17 cellular contexts compared by ENCODE assay signal in genomic region chr9:2493106-2493505, GRCh38.
DNase-seq lines count a peak whose midpoint lies in the region; ATAC-seq and TF ChIP-seq lines count a peak whose summit lies in the region.
"Had no signal": no experiment of that assay in that cellular context is flagged by ENCODE, and none has a peak within 500 bp of the region (broad histone marks: within the 10 kb centered on the region; RNA-seq: fewer than 3 reads in every experiment).

No MANE protein-coding gene starts in this region.

- intact Hi-C loops in MCF 10A (cut with micrococcal nuclease): no loop called here
- intact Hi-C loops in breast epithelium (cut with DNase I; ENCODE audit: low total_unique reads): no loop called here
- intact Hi-C loops in left ventricle myocardium superior (cut with micrococcal nuclease): no loop called here
- intact Hi-C loops in thyroid gland (cut with DNase I): no loop called here
- intact Hi-C loops in Calu3 (cut with micrococcal nuclease; ENCODE audit: unreplicated experiment): no loop called here
- intact Hi-C loops in transverse colon (cut with DNase I; ENCODE audit: low total_unique reads): no loop called here

- H3K27ac Mint-ChIP-seq in MCF 10A (ENCODE audit: low read depth, unreplicated experiment): no peak overlapping the region
- peak overlapping the region in 3 of 5 experiments; percentile 3 to 46 (median 8) for H3K27ac Mint-ChIP-seq in brain
- no peak overlapping the region for H3K27ac Mint-ChIP-seq in Calu3 (ENCODE audit: unreplicated experiment)
- H3K27ac Mint-ChIP-seq: activated CD4-positive, alpha-beta T cell treated with anti-CD3 and anti-CD28 coated beads, Interleukin-2, amount 10 ng/mL, durations not matched to agents 7 days and 5 days; activated naive CD8-positive, alpha-beta T cell; activated T-cell treated with anti-CD3 and anti-CD28 coated beads, Interleukin-2, amount 50 U/mL, for 24 hours; CD8-positive, alpha-beta memory T cell had no signal

- DNase-seq in MCF 10A (ENCODE audit: unreplicated experiment) (peak; percentile 10), breast epithelium (ENCODE audit: low spot score in 2 of 2) (no peak), left ventricle myocardium superior (no peak), thyroid gland (peak in 1 of 2 donors; percentile 13), Calu3 (no peak), GM19240 (ENCODE audit: insufficient read length, low spot score) (no peak), transverse colon (no peak)
- DNase-seq: activated CD4-positive, alpha-beta T cell treated with anti-CD3 and anti-CD28 coated beads, Interleukin-2, amount 10 ng/mL, durations not matched to agents 7 days and 5 days; activated T-cell treated with anti-CD3 and anti-CD28 coated beads, Interleukin-2, amount 50 U/mL, for 24 hours; CD8-positive, alpha-beta memory T cell; central memory CD4-positive, alpha-beta T cell; kidney glomerular epithelial cell; NCI-H1417 treated with DMSO at 0.1 percent for 48 hours; pancreas; stimulated activated naive CD4-positive, alpha-beta T cell treated with Interleukin-2 at 50 U/mL for 16 hours had no signal

- H3K9me3 Mint-ChIP-seq in MCF 10A (ENCODE audit: unreplicated experiment): no peaks in the 10 kb centered on the region
- peaks cover 0 to 3% (median 0%) of the 10 kb centered on the region in 5 experiments for H3K9me3 Mint-ChIP-seq in brain
- no peaks in the 10 kb centered on the region for H3K9me3 Mint-ChIP-seq in Calu3 (ENCODE audit: low read depth, unreplicated experiment)
- H3K9me3 Mint-ChIP-seq: activated CD4-positive, alpha-beta T cell treated with anti-CD3 and anti-CD28 coated beads, Interleukin-2, amount 10 ng/mL, durations not matched to agents 7 days and 5 days; activated T-cell treated with anti-CD3 and anti-CD28 coated beads, Interleukin-2, amount 50 U/mL, for 24 hours had no signal

- in situ Hi-C loops in transverse colon (cut with MboI; ENCODE audit: low pct_ligation_motif_present in 1 of 4, low pct_unique_long_range_greater_than_20kb in 1 of 4, low sequenced_read_pairs in 3 of 4): no loop called here

- H3K4me1 Mint-ChIP-seq in MCF 10A (ENCODE audit: insufficient read depth, unreplicated experiment) (peaks cover 10% of the 10 kb centered on the region), brain (peaks cover 41% of the 10 kb centered on the region), Calu3 (ENCODE audit: low read depth, unreplicated experiment) (no peaks in the 10 kb centered on the region)
- H3K4me1 Mint-ChIP-seq: activated CD4-positive, alpha-beta T cell treated with anti-CD3 and anti-CD28 coated beads, Interleukin-2, amount 10 ng/mL, durations not matched to agents 7 days and 5 days; CD8-positive, alpha-beta memory T cell had no signal

- peak; percentile 46 for ATAC-seq in left ventricle myocardium superior

- H3K36me3 ChIP-seq in breast epithelium: no peaks in the 10 kb centered on the region
- H3K36me3 ChIP-seq in thyroid gland: no peaks in the 10 kb centered on the region
- H3K36me3 ChIP-seq in transverse colon: no peaks in the 10 kb centered on the region
- H3K36me3 ChIP-seq: pancreas had no signal

- no peak for TF ChIP-seq CTCF in MCF 10A (IDR thresholded peaks at IDR 0.05; ENCODE audit: unreplicated experiment)
- no peak for TF ChIP-seq CTCF in breast epithelium (IDR thresholded peaks at IDR 0.05)
- TF ChIP-seq CTCF in brain (conservative IDR thresholded peaks at IDR 0.05): no peak
- TF ChIP-seq CTCF in thyroid gland (IDR thresholded peaks at IDR 0.05): no peak
- TF ChIP-seq CTCF in Calu3 (IDR thresholded peaks at IDR 0.05; ENCODE audit: unreplicated experiment): no peak
- TF ChIP-seq CTCF in transverse colon (IDR thresholded peaks at IDR 0.05): no peak

- H3K27ac ChIP-seq in breast epithelium: no peak overlapping the region
- peak overlapping the region in 2 of 3 donors; percentile 5 to 14 for H3K27ac ChIP-seq in thyroid gland
- no peak overlapping the region for H3K27ac ChIP-seq in transverse colon
- H3K27ac ChIP-seq: pancreas had no signal

- H3K36me3 Mint-ChIP-seq in MCF 10A (ENCODE audit: insufficient read depth, unreplicated experiment): no peaks in the 10 kb centered on the region
- H3K36me3 Mint-ChIP-seq in brain: peaks cover 8% of the 10 kb centered on the region
- no peaks in the 10 kb centered on the region for H3K36me3 Mint-ChIP-seq in Calu3 (ENCODE audit: insufficient read depth, unreplicated experiment)
- H3K36me3 Mint-ChIP-seq: activated naive CD8-positive, alpha-beta T cell; CD8-positive, alpha-beta memory T cell had no signal

- H3K4me3 Mint-ChIP-seq in MCF 10A (ENCODE audit: unreplicated experiment) (no peak overlapping the region), brain (no peak overlapping the region), Calu3 (ENCODE audit: low read depth, unreplicated experiment) (no peak overlapping the region)
- H3K4me3 Mint-ChIP-seq: activated CD4-positive, alpha-beta T cell treated with anti-CD3 and anti-CD28 coated beads, Interleukin-2, amount 10 ng/mL, durations not matched to agents 7 days and 5 days; activated naive CD8-positive, alpha-beta T cell; activated T-cell treated with anti-CD3 and anti-CD28 coated beads, Interleukin-2, amount 50 U/mL, for 24 hours; CD8-positive, alpha-beta memory T cell had no signal

- H3K4me3 ChIP-seq in breast epithelium (no peak overlapping the region), thyroid gland (replicated peaks in 1 of 3) (no peak overlapping the region), transverse colon (no peak overlapping the region)
- H3K4me3 ChIP-seq: pancreas had no signal

- H3K4me1 ChIP-seq in breast epithelium (no peaks in the 10 kb centered on the region), thyroid gland (peaks cover 29 to 37% of the 10 kb centered on the region in 2 donors), transverse colon (peaks cover 0 to 12% (median 10%) of the 10 kb centered on the region in 4 donors)
- H3K4me1 ChIP-seq: pancreas had no signal

- CTCF ChIA-PET in MCF 10A (lab: Yijun Ruan, JAX) (interaction anchor here (0.6 kb wide), 1 partner anchor 656 kb away, joined by 5 read pairs; no protein-coding TSS in a partner anchor), Calu3 (lab: Charles Lee) (no interaction called here)

- no peaks in the 10 kb centered on the region for H3K27me3 ChIP-seq in breast epithelium
- no peaks in the 10 kb centered on the region for H3K27me3 ChIP-seq in thyroid gland
- H3K27me3 ChIP-seq in transverse colon: no peaks in the 10 kb centered on the region
- H3K27me3 ChIP-seq: pancreas had no signal

- H3K27me3 Mint-ChIP-seq in MCF 10A (ENCODE audit: insufficient read depth, unreplicated experiment): no peaks in the 10 kb centered on the region
- peaks cover 3% of the 10 kb centered on the region for H3K27me3 Mint-ChIP-seq in brain
- no peaks in the 10 kb centered on the region for H3K27me3 Mint-ChIP-seq in Calu3 (ENCODE audit: unreplicated experiment)
- H3K27me3 Mint-ChIP-seq: activated CD4-positive, alpha-beta T cell treated with anti-CD3 and anti-CD28 coated beads, Interleukin-2, amount 10 ng/mL, durations not matched to agents 7 days and 5 days; activated naive CD8-positive, alpha-beta T cell; CD8-positive, alpha-beta memory T cell had no signal

- POLR2A ChIA-PET in MCF 10A (lab: Yijun Ruan, JAX): interaction anchor here (0.7 kb wide), 1 partner anchor 526 kb away, joined by 3 read pairs; no protein-coding TSS in a partner anchor

- WGBS in thyroid gland, 2 donors: 79 to 90% methylated on average over 2 of the region's 2 CpGs
- WGBS in transverse colon (ENCODE audit: low coverage in 1 of 2), 2 donors: 74 to 90% methylated on average over 2 of the region's 2 CpGs

- no peak for TF ChIP-seq POLR2A in breast epithelium (IDR thresholded peaks at IDR 0.05)
- TF ChIP-seq POLR2A in thyroid gland (IDR thresholded peaks at IDR 0.05): no peak
- TF ChIP-seq POLR2A in transverse colon (IDR thresholded peaks at IDR 0.05): no peak

- no TSS peak for BruUV-seq in MCF 10A (replicated peaks; lab: Mats Ljungman, UMichigan)
- BruUV-seq in Calu3 (replicated peaks; lab: Mats Ljungman, UMichigan): no TSS peak

- TF ChIP-seq EP300 in transverse colon (IDR thresholded peaks at IDR 0.05; ENCODE audit: low read depth): no peak

- H3K9me3 ChIP-seq in breast epithelium (no peaks in the 10 kb centered on the region), thyroid gland (no peaks in the 10 kb centered on the region), transverse colon (no peaks in the 10 kb centered on the region)
- H3K9me3 ChIP-seq: pancreas had no signal

Comparison
In these comparisons a context has a peak if more than half of its experiments do, and no peak if none do; other contexts are left out.
1. H3K27ac Mint-ChIP-seq: peak in brain (3 of 5); none in MCF 10A (single experiment) and Calu3 (single experiment).
2. H3K27ac ChIP-seq: peak in thyroid gland (2 of 3); none in breast epithelium (0 of 2) and transverse colon (0 of 4).